21 cellular contexts compared by ENCODE assay signal in the genomic region with DNA sequence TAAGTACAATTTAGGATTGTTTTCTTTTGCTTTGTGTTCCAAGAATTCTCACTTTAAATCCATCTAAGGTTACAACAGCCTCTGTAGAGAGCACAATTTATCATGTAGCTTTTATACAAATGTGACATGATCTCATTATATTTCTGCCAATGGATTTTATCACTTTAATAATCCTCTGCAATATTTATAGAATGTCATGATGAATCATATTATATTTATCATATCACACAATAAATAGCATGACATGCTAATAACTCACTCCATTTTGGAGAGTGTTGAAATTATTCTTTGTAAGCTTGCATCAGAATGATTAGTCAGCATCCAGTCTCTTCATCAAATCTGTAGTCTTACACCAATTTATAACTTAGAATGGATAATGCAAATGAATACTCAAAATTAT.
DNase-seq lines count a peak whose midpoint lies in the region; ATAC-seq and TF ChIP-seq lines count a peak whose summit lies in the region.
"Had no signal": no experiment of that assay in that cellular context is flagged by ENCODE, and none has a peak within 500 bp of the region (broad histone marks: within the 10 kb centered on the region; RNA-seq: fewer than 3 reads in every experiment).

No MANE protein-coding gene starts in this region.

- peaks cover 0 to 6% of the 10 kb centered on the region in 2 donors for H3K9me3 ChIP-seq in breast epithelium
- H3K9me3 ChIP-seq in CD4-positive, alpha-beta T cell (ENCODE audit: control insufficient read depth, low read length): no peaks in the 10 kb centered on the region
- H3K9me3 ChIP-seq: esophagus squamous epithelium had no signal

- intact Hi-C loops in MCF 10A (cut with micrococcal nuclease) (no loop called here), breast epithelium (cut with DNase I; ENCODE audit: low total_unique reads) (no loop called here)
- intact Hi-C loops in CD4-positive, alpha-beta T cell (cut with DNase I, micrococcal nuclease): no loop called here

- H3K27me3 ChIP-seq in breast epithelium: no peaks in the 10 kb centered on the region
- H3K27me3 ChIP-seq in CD4-positive, alpha-beta T cell (ENCODE audit: control insufficient read depth, insufficient read depth, low read length): no peaks in the 10 kb centered on the region
- H3K27me3 ChIP-seq: esophagus squamous epithelium had no signal

- POLR2A ChIA-PET in MCF 10A (lab: Yijun Ruan, JAX): no interaction called here
- POLR2A ChIA-PET in CD4-positive, alpha-beta T cell (lab: Charles Lee): no interaction called here

- H3K27ac Mint-ChIP-seq in MCF 10A (ENCODE audit: low read depth, unreplicated experiment): no peak overlapping the region
- H3K27ac Mint-ChIP-seq in CD4-positive, alpha-beta T cell: no peak overlapping the region
- H3K27ac Mint-ChIP-seq: CD14-positive monocyte, immature natural killer cell, T-helper 17 cell had no signal

- no peak overlapping the region for H3K27ac ChIP-seq in breast epithelium
- H3K27ac ChIP-seq in CD4-positive, alpha-beta T cell (ENCODE audit: low read depth, low read length): no peak overlapping the region
- H3K27ac ChIP-seq: esophagus squamous epithelium, WERI-Rb-1 had no signal

- DNase-seq in MCF 10A (ENCODE audit: unreplicated experiment): peak; percentile 6
- DNase-seq in breast epithelium (ENCODE audit: low spot score in 2 of 2): no peak
- peak; percentile 80 for DNase-seq in NCI-H69 (lab: John Stamatoyannopoulos, UW)
- DNase-seq in epithelial cell of esophagus (ENCODE audit: low read depth): peak; percentile 82
- DNase-seq in stromal cell of bone marrow (ENCODE audit: low read depth): peak; percentile 6
- DNase-seq in CD4-positive, alpha-beta T cell: no peak
- no peak for DNase-seq in activated T-cell treated with anti-CD3 and anti-CD28 coated beads, Interleukin-2, amount 50 U/mL, for 4 hours
- DNase-seq: ACHN; activated CD8-positive, alpha-beta memory T cell treated with anti-CD3 and anti-CD28 coated beads, Interleukin-2, amount 50 U/mL, for 4 hours; amniotic stem cell; DMS53; esophagus squamous epithelium; immature natural killer cell; left ventricle myocardium superior; OCI-M1; SIG-M5; T-helper 17 cell; WERI-Rb-1 had no signal

- peaks cover 6% of the 10 kb centered on the region for H3K4me1 Mint-ChIP-seq in MCF 10A (ENCODE audit: insufficient read depth, unreplicated experiment)
- no peaks in the 10 kb centered on the region for H3K4me1 Mint-ChIP-seq in CD4-positive, alpha-beta T cell (ENCODE audit: low read depth)
- H3K4me1 Mint-ChIP-seq in activated T-cell treated with anti-CD3 and anti-CD28 coated beads, Interleukin-2, amount 50 U/mL, for 4 hours (ENCODE audit: low read depth): no peaks in the 10 kb centered on the region
- H3K4me1 Mint-ChIP-seq: CD14-positive monocyte; central memory CD8-positive, alpha-beta T cell; immature natural killer cell; T-helper 17 cell had no signal

- H3K4me3 Mint-ChIP-seq in MCF 10A (ENCODE audit: unreplicated experiment): no peak overlapping the region
- no peak overlapping the region for H3K4me3 Mint-ChIP-seq in CD4-positive, alpha-beta T cell
- no peak overlapping the region for H3K4me3 Mint-ChIP-seq in activated T-cell treated with anti-CD3 and anti-CD28 coated beads, Interleukin-2, amount 50 U/mL, for 4 hours
- H3K4me3 Mint-ChIP-seq: CD14-positive monocyte; central memory CD8-positive, alpha-beta T cell; immature natural killer cell; T-helper 17 cell had no signal

- no peaks in the 10 kb centered on the region for H3K9me3 Mint-ChIP-seq in MCF 10A (ENCODE audit: unreplicated experiment)
- peaks cover 7% of the 10 kb centered on the region for H3K9me3 Mint-ChIP-seq in CD4-positive, alpha-beta T cell
- peaks cover 7% of the 10 kb centered on the region for H3K9me3 Mint-ChIP-seq in activated T-cell treated with anti-CD3 and anti-CD28 coated beads, Interleukin-2, amount 50 U/mL, for 4 hours
- H3K9me3 Mint-ChIP-seq: central memory CD8-positive, alpha-beta T cell had no signal

- ATAC-seq in CD4-positive, alpha-beta T cell (ENCODE audit: poor library complexity): no peak
- ATAC-seq in HG03378 (IDR thresholded peaks at IDR 0.05; ENCODE audit: unreplicated experiment): no peak
- no peak for ATAC-seq in activated T-cell treated with anti-CD3 and anti-CD28 coated beads, Interleukin-2, amount 50 U/mL, for 4 hours
- ATAC-seq: left ventricle myocardium superior, T-helper 17 cell had no signal

- no peak for TF ChIP-seq POLR2A in breast epithelium (IDR thresholded peaks at IDR 0.05)

- H3K27me3 Mint-ChIP-seq in MCF 10A (ENCODE audit: insufficient read depth, unreplicated experiment): no peaks in the 10 kb centered on the region
- H3K27me3 Mint-ChIP-seq in CD4-positive, alpha-beta T cell: no peaks in the 10 kb centered on the region
- H3K27me3 Mint-ChIP-seq in activated T-cell treated with anti-CD3 and anti-CD28 coated beads, Interleukin-2, amount 50 U/mL, for 4 hours (ENCODE audit: low read depth): no peaks in the 10 kb centered on the region
- H3K27me3 Mint-ChIP-seq: central memory CD8-positive, alpha-beta T cell; T-helper 17 cell had no signal

- CTCF ChIA-PET in MCF 10A (lab: Yijun Ruan, JAX): no interaction called here
- CTCF ChIA-PET in CD4-positive, alpha-beta T cell (lab: Charles Lee): no interaction called here

- no peaks in the 10 kb centered on the region for H3K36me3 ChIP-seq in breast epithelium
- H3K36me3 ChIP-seq: esophagus squamous epithelium, WERI-Rb-1 had no signal

- no peak overlapping the region for H3K4me3 ChIP-seq in breast epithelium
- no peak overlapping the region for H3K4me3 ChIP-seq in epithelial cell of esophagus (ENCODE audit: low read length)
- H3K4me3 ChIP-seq: esophagus squamous epithelium had no signal

- TF ChIP-seq CTCF in MCF 10A (IDR thresholded peaks at IDR 0.05; ENCODE audit: unreplicated experiment): no peak
- TF ChIP-seq CTCF in breast epithelium (IDR thresholded peaks at IDR 0.05): no peak
- TF ChIP-seq CTCF in epithelial cell of esophagus (IDR thresholded peaks at IDR 0.05; ENCODE audit: insufficient read depth, low read depth, low read length, missing control alignments): no peak
- no peak for TF ChIP-seq CTCF in CD4-positive, alpha-beta T cell (IDR thresholded peaks at IDR 0.05)

- peaks cover 6% of the 10 kb centered on the region for H3K36me3 Mint-ChIP-seq in MCF 10A (ENCODE audit: insufficient read depth, unreplicated experiment)
- no peaks in the 10 kb centered on the region for H3K36me3 Mint-ChIP-seq in CD4-positive, alpha-beta T cell (ENCODE audit: low read depth)
- no peaks in the 10 kb centered on the region for H3K36me3 Mint-ChIP-seq in activated T-cell treated with anti-CD3 and anti-CD28 coated beads, Interleukin-2, amount 50 U/mL, for 4 hours (ENCODE audit: insufficient read depth)
- H3K36me3 Mint-ChIP-seq: CD14-positive monocyte, immature natural killer cell had no signal

- no peaks in the 10 kb centered on the region for H3K4me1 ChIP-seq in breast epithelium

- BruUV-seq in MCF 10A (replicated peaks; lab: Mats Ljungman, UMichigan): no TSS peak

Comparison
In these comparisons a context has a peak if more than half of its experiments do, and no peak if none do; other contexts are left out.
1. DNase-seq: peak in MCF 10A (single experiment), NCI-H69 (single experiment), epithelial cell of esophagus (single experiment) and stromal cell of bone marrow (single experiment); none in breast epithelium (0 of 2), CD4-positive, alpha-beta T cell (0 of 10) and activated T-cell treated with anti-CD3 and anti-CD28 coated beads, Interleukin-2, amount 50 U/mL, for 4 hours (single experiment).